In the genomic region with DNA sequence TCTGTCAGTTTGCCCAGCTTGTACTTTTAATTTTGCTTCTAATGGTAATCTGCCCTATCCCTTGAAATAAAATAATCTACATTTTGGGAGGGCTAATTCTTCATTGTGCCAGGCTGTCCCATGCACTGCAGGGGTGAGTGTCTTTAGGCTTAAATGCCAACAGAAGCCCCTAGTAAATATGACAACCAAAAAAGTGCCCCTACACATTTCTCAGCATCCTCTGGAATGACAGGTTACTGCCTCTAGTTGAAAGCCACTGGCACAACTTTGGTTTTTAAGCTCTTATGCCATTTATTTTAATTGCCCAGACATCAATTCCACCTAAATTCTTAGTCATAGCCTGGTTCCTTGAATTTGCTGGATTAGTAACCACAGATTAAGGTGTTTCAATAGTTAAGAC, we compare ENCODE assay signal across 10 cellular contexts.
A peak's percentile ranks its signal among the peaks of the same experiment; 100 is the strongest.
DNase-seq lines count a peak whose midpoint lies in the region; ATAC-seq and TF ChIP-seq lines count a peak whose summit lies in the region.
"Had no signal": no experiment of that assay in that cellular context is flagged by ENCODE, and none has a peak within 500 bp of the region (broad histone marks: within the 10 kb centered on the region; RNA-seq: fewer than 3 reads in every experiment).

No MANE protein-coding gene starts in this region.

- H3K27ac ChIP-seq in DND-41 (ENCODE audit: low read length) (no peak overlapping the region; the same call in 1 of the 2 replicates), KMS-11 (no peak overlapping the region)
- H3K27ac ChIP-seq: colonic mucosa had no signal

- DNase-seq in DND-41: no peak
- DNase-seq in NCI-H2227 treated with DMSO at 0.1 percent for 48 hours (lab: John Stamatoyannopoulos, UW): no peak
- no peak for DNase-seq in stimulated activated CD4-positive, alpha-beta T cell treated with anti-CD3 and anti-CD28 coated beads, Interleukin-2, amount 100 ng/mL, for 24 hours
- no peak for DNase-seq in glomerular visceral epithelial cell (ENCODE audit: extremely low spot score)
- DNase-seq: colonic mucosa, NCI-H2171 treated with DMSO at 0.1 percent for 48 hours had no signal

- H3K4me2 ChIP-seq in DND-41 (ENCODE audit: insufficient read depth, low read length) (peak overlapping the region; percentile 90), KMS-11 (peak overlapping the region; percentile 64; the same call in 1 of the 2 replicates)

- H3K4me1 ChIP-seq in DND-41 (ENCODE audit: insufficient read depth, low read length): peaks cover 54% of the 10 kb centered on the region
- peaks cover 26% of the 10 kb centered on the region for H3K4me1 ChIP-seq in KMS-11 (ENCODE audit: low read depth, poor library complexity, severe bottlenecking)
- H3K4me1 ChIP-seq in endocrine pancreas (ENCODE audit: control insufficient read depth, insufficient read depth, low read length): peaks cover 40% of the 10 kb centered on the region
- peaks cover 37% of the 10 kb centered on the region for H3K4me1 ChIP-seq in neuron (ENCODE audit: insufficient read depth, low read length)
- H3K4me1 ChIP-seq: colonic mucosa had no signal

- peak overlapping the region; percentile 3 to 81; a peak in 2 of 4 replicates for H3K4me3 ChIP-seq in DND-41 (ENCODE audit: low read depth in 1 of 2, low read length in 2 of 2)
- H3K4me3 ChIP-seq in KMS-11 (IDR thresholded peaks at IDR 0.05; ENCODE audit: insufficient read depth, low read depth, low read length): no peak overlapping the region
- peak overlapping the region; percentile 95 for H3K4me3 ChIP-seq in endocrine pancreas (ENCODE audit: control insufficient read depth, insufficient read depth, low read length)
- H3K4me3 ChIP-seq in neuron (ENCODE audit: low read length): peak overlapping the region; percentile 71
- H3K4me3 ChIP-seq: colonic mucosa had no signal

- peaks cover 70% of the 10 kb centered on the region for H3K36me3 ChIP-seq in DND-41 (ENCODE audit: insufficient read depth, low read length)
- no peaks in the 10 kb centered on the region for H3K36me3 ChIP-seq in KMS-11 (ENCODE audit: insufficient read depth)
- H3K36me3 ChIP-seq in endocrine pancreas (ENCODE audit: control insufficient read depth, insufficient read depth, low read length): no peaks in the 10 kb centered on the region
- peaks cover 57% of the 10 kb centered on the region for H3K36me3 ChIP-seq in neuron (ENCODE audit: insufficient read depth, low read length)

- TF ChIP-seq CTCF in DND-41 (IDR thresholded peaks at IDR 0.05; ENCODE audit: borderline replicate concordance, extremely low read depth, low read length, poor library complexity, severe bottlenecking) (no peak), KMS-11 (conservative IDR thresholded peaks at IDR 0.05; ENCODE audit: low read depth, low read length) (no peak)

- H3K27me3 ChIP-seq in DND-41 (ENCODE audit: insufficient read depth, low read length, poor library complexity) (no peaks in the 10 kb centered on the region), KMS-11 (ENCODE audit: insufficient read depth, low read depth) (no peaks in the 10 kb centered on the region), endocrine pancreas (ENCODE audit: control insufficient read depth, insufficient read depth, low read length) (no peaks in the 10 kb centered on the region), neuron (ENCODE audit: insufficient read depth, low read length) (no peaks in the 10 kb centered on the region)
- H3K27me3 ChIP-seq: colonic mucosa had no signal

- H2AFZ ChIP-seq in DND-41 (ENCODE audit: low read depth, low read length) (no peak overlapping the region), KMS-11 (ENCODE audit: low read depth) (no peak overlapping the region), neuron (ENCODE audit: low read depth, low read length) (no peak overlapping the region)

- no peak for ATAC-seq in DND-41 (ENCODE audit: insufficient read depth, low read depth)
- ATAC-seq in GM18520 (IDR thresholded peaks at IDR 0.05; ENCODE audit: unreplicated experiment): no peak

- H3K9ac ChIP-seq in DND-41 (ENCODE audit: low read depth, low read length) (peak overlapping the region; percentile 90), KMS-11 (no peak overlapping the region), endocrine pancreas (ENCODE audit: control insufficient read depth, insufficient read depth, low read length) (no peak overlapping the region)

- no peaks in the 10 kb centered on the region for H3K9me3 ChIP-seq in DND-41 (ENCODE audit: insufficient read depth, low read length, severe bottlenecking)
- H3K9me3 ChIP-seq in endocrine pancreas (ENCODE audit: control insufficient read depth, low read length): no peaks in the 10 kb centered on the region
- H3K9me3 ChIP-seq in neuron (ENCODE audit: low read length): no peaks in the 10 kb centered on the region
- H3K9me3 ChIP-seq: colonic mucosa had no signal

- H3K79me2 ChIP-seq in DND-41 (ENCODE audit: insufficient read depth, low read length): peaks cover 65% of the 10 kb centered on the region
- peaks cover 45% of the 10 kb centered on the region for H3K79me2 ChIP-seq in KMS-11 (ENCODE audit: insufficient read depth, low read depth)

- peaks cover 35% of the 10 kb centered on the region; the same call in 1 of the 2 replicates for H4K20me1 ChIP-seq in DND-41 (ENCODE audit: insufficient read depth, low read length)
- no peaks in the 10 kb centered on the region for H4K20me1 ChIP-seq in KMS-11 (ENCODE audit: insufficient read depth)
